ENCODE assay signal across 8 cellular contexts in genomic region chr16:67847064-67847861, GRCh38. TPM values are rescaled to one million over a fixed set of nuclear protein-coding genes. Genes with fewer than 3 reads are reported as not detected.
DNase-seq lines count a peak whose midpoint lies in the region; ATAC-seq and TF ChIP-seq lines count a peak whose summit lies in the region.

A gene with protein sequence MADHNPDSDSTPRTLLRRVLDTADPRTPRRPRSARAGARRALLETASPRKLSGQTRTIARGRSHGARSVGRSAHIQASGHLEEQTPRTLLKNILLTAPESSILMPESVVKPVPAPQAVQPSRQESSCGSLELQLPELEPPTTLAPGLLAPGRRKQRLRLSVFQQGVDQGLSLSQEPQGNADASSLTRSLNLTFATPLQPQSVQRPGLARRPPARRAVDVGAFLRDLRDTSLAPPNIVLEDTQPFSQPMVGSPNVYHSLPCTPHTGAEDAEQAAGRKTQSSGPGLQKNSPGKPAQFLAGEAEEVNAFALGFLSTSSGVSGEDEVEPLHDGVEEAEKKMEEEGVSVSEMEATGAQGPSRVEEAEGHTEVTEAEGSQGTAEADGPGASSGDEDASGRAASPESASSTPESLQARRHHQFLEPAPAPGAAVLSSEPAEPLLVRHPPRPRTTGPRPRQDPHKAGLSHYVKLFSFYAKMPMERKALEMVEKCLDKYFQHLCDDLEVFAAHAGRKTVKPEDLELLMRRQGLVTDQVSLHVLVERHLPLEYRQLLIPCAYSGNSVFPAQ (minus strand): TSS chr16:67847693. CDS start chr16:67833859, 13,834 bp downstream.

- intact Hi-C loops in ascending aorta (cut with DNase I), result loop anchor here (1.0 to 10.0 kb wide), 6 partner anchors 16 to 1488 kb away; partner anchors contain the start of genes COG8, EDC4, FHOD1 and NIP7
- intact Hi-C loops in right cardiac atrium (cut with DNase I), result no loop called here

- CTCF ChIA-PET in AG04450 (lab: Charles Lee), result interaction anchor here (0.7 to 1.5 kb wide), 2 partner anchors 36 to 174 kb away, joined by 3 to 4 read pairs; no protein-coding TSS in a partner anchor

- no peak for DNase-seq in AG04450 (ENCODE audit: low read depth, low spot score)
- peak; percentile 47 to 53 for DNase-seq in NOMO-1 (lab: John Stamatoyannopoulos, UW; ENCODE audit: unreplicated experiment in 2 of 2)
- peak in 1 of 2 donors; percentile 84 for DNase-seq in ascending aorta (ENCODE audit: low spot score in 2 of 2)
- peak; percentile 72 to 89 (median 88) for DNase-seq in right cardiac atrium
- no peak for DNase-seq in pulmonary artery endothelial cell (ENCODE audit: low read depth, low spot score)
- DNase-seq in DMS79 treated with DMSO at 0.1 percent for 48 hours (lab: John Stamatoyannopoulos, UW), result no peak

- peak within 1 kb of the TSS; percentile 86 for H3K4me3 ChIP-seq in AG04450 (ENCODE audit: low read depth, low read length)
- H3K4me3 ChIP-seq in ascending aorta, result peak within 1 kb of the TSS; percentile 96 to 97
- H3K4me3 ChIP-seq in right cardiac atrium (ENCODE audit: low read length), result peak within 1 kb of the TSS; percentile 89

- H3K4me1 ChIP-seq in ascending aorta (peaks cover 41 to 42% of the 10 kb centered on the region in 2 donors), right cardiac atrium (ENCODE audit: control insufficient read depth, insufficient read depth, low read length) (peaks cover 12% of the 10 kb centered on the region)

- ATAC-seq in GM18502 (IDR thresholded peaks at IDR 0.05; ENCODE audit: poor library complexity, unreplicated experiment) (peak; percentile 32), HG02852 (IDR thresholded peaks at IDR 0.05; ENCODE audit: unreplicated experiment) (peak; percentile 46), right cardiac atrium (peak; percentile 62 to 68)

- TF ChIP-seq CTCF in AG04450 (IDR thresholded peaks at IDR 0.05; ENCODE audit: low read depth, low read length) (no peak), ascending aorta (IDR thresholded peaks at IDR 0.05) (peak in 1 of 3 experiments; percentile 15)

- peaks cover 4% of the 10 kb centered on the region; the same call in 1 of the 2 replicates for H3K9me3 ChIP-seq in AG04450 (ENCODE audit: control insufficient read depth, insufficient read depth, low read length)
- H3K9me3 ChIP-seq in ascending aorta, result no peaks in the 10 kb centered on the region
- H3K9me3 ChIP-seq in right cardiac atrium (ENCODE audit: control insufficient read depth, low read length), result no peaks in the 10 kb centered on the region

- WGBS in right cardiac atrium, result under 1% methylated on average over 59 of the region's 62 CpGs

- no peaks in the 10 kb centered on the region for H3K36me3 ChIP-seq in ascending aorta

- H3K27me3 ChIP-seq in AG04450 (ENCODE audit: control insufficient read depth, insufficient read depth, low read length) (no peaks in the 10 kb centered on the region), ascending aorta (no peaks in the 10 kb centered on the region), right cardiac atrium (ENCODE audit: control insufficient read depth, insufficient read depth) (no peaks in the 10 kb centered on the region)

- H3K27ac ChIP-seq in AG04450 (ENCODE audit: low read depth, low read length) (peak within 1 kb of the TSS; percentile 78), ascending aorta (peak within 1 kb of the TSS; percentile 92 to 98), right cardiac atrium (ENCODE audit: low read length) (peak within 1 kb of the TSS; percentile 95)

- POLR2A ChIA-PET in AG04450 (lab: Yijun Ruan, JAX), result interaction anchor here (1.2 to 2.1 kb wide), 3 partner anchors 13 to 26 kb away, joined by 3 to 9 read pairs (median 5); partner anchors contain the start of gene EDC4

RNA-seq across cellular contexts. Expression of the gene that starts here (rescaled TPM):
- 17.9 and 21.7 TPM in 2 replicates for polyA plus RNA-seq in AG04450 (2011; rRNA removed)
- polyA minus RNA-seq in AG04450 (2011; rRNA and poly(A)+ RNA removed), result 21.1 and 27.6 TPM in 2 replicates
- 220 TPM for total RNA-seq in ascending aorta
- total RNA-seq in right cardiac atrium, result 10 to 100 TPM; 24.3 to 29.0 (median 27.4) TPM
- polyA plus RNA-seq in right cardiac atrium, result 26.7 TPM
- total RNA-seq in pulmonary artery endothelial cell, result 23.2 and 27.1 TPM in 2 replicates

Comparison
In these comparisons a context has a peak if more than half of its experiments do, and no peak if none do; other contexts are left out.
1. DNase-seq: peak in NOMO-1 (2 of 2) and right cardiac atrium (3 of 3); none in AG04450 (single experiment), pulmonary artery endothelial cell (single experiment) and DMS79 treated with DMSO at 0.1 percent for 48 hours (single experiment).
2. Peak in every context shown above with its lines, with median percentiles within 50 percentile points of each other: H3K27ac ChIP-seq, H3K4me3 ChIP-seq and ATAC-seq.